18 cellular contexts compared by ENCODE assay signal in genomic region chr6:47075741-47076421, GRCh38. TPM values are rescaled to one million over a fixed set of nuclear protein-coding genes. Genes with fewer than 3 reads are reported as not detected.
DNase-seq lines count a peak whose midpoint lies in the region; ATAC-seq, FAIRE-seq and TF ChIP-seq lines count a peak whose summit lies in the region.
"Had no signal": no experiment of that assay in that cellular context is flagged by ENCODE, and none has a peak within 500 bp of the region (broad histone marks: within the 10 kb centered on the region; RNA-seq: fewer than 3 reads in every experiment).

No MANE protein-coding gene starts in this region.

- H3K4me3 ChIP-seq in HepG2 (replicated peaks in 1 of 3; ENCODE audit: insufficient read depth in 1 of 3, low read depth in 2 of 3, low read length in 3 of 3) (peak overlapping the region in 2 of 3 experiments; percentile 14 to 42; a peak in 3 of 6 replicates), right lobe of liver (no peak overlapping the region), right cardiac atrium (ENCODE audit: low read length) (no peak overlapping the region), rectal smooth muscle tissue (ENCODE audit: low read length) (no peak overlapping the region)
- H3K4me3 ChIP-seq: coronary artery had no signal

- FAIRE-seq in HepG2 (lab: Jason Lieb, UNC), result peak; percentile 86

- peak; percentile 100 for DNase-seq in HepG2 (ENCODE audit: low spot score)
- DNase-seq in right lobe of liver, result no peak
- DNase-seq in right cardiac atrium, result no peak
- no peak for DNase-seq in activated effector memory CD4-positive, alpha-beta T cell treated with Interleukin-2 at 50 U/mL for 16 hours
- DNase-seq in NCI-H1105 treated with DMSO at 0.1 percent for 48 hours (lab: John Stamatoyannopoulos, UW), result no peak
- DNase-seq in ACHN, result no peak
- DNase-seq: activated CD4-positive, alpha-beta T cell treated with anti-CD3 and anti-CD28 coated beads for 1 hour; activated naive CD8-positive, alpha-beta T cell treated with anti-CD3 and anti-CD28 coated beads, Interleukin-2, amount 50 U/mL, for 24 hours; activated T-cell treated with anti-CD3 and anti-CD28 coated beads for 4 hours; COR-L47; stimulated activated CD4-positive, alpha-beta T cell treated with anti-CD3 and anti-CD28 coated beads, Interleukin-4, amount 100 ng/mL, for 4 hours; SW 1271 had no signal

- H3K27ac ChIP-seq in HepG2 (ENCODE audit: extremely low read length, insufficient read depth, low read length) (peak overlapping the region; percentile 93), right lobe of liver (no peak overlapping the region), right cardiac atrium (ENCODE audit: low read length) (peak overlapping the region; percentile 20), rectal smooth muscle tissue (ENCODE audit: low read depth, low read length) (peak overlapping the region; percentile 80)
- H3K27ac ChIP-seq: coronary artery had no signal

- BruUV-seq in HepG2 (replicated peaks; lab: Mats Ljungman, UMichigan), result no TSS peak

- peak; percentile 85 for ATAC-seq in HepG2
- no peak for ATAC-seq in right lobe of liver
- ATAC-seq in right cardiac atrium, result peak in 1 of 2 donors; percentile 27
- no peak for ATAC-seq in GM19452 (IDR thresholded peaks at IDR 0.05; ENCODE audit: unreplicated experiment)
- ATAC-seq: activated naive CD8-positive, alpha-beta T cell treated with anti-CD3 and anti-CD28 coated beads, Interleukin-2, amount 50 U/mL, for 24 hours; stimulated activated effector memory CD8-positive, alpha-beta T cell treated with anti-CD3 and anti-CD28 coated beads, Interleukin-12 subunit alpha, Interleukin-12 subunit beta, amount 100 ng/mL, for 72 hours had no signal

- no peaks in the 10 kb centered on the region for H3K9me3 ChIP-seq in HepG2 (ENCODE audit: low read length)
- no peaks in the 10 kb centered on the region for H3K9me3 ChIP-seq in right lobe of liver
- no peaks in the 10 kb centered on the region for H3K9me3 ChIP-seq in right cardiac atrium (ENCODE audit: control insufficient read depth, low read length)

- intact Hi-C loops in HepG2 (cut with micrococcal nuclease; ENCODE audit: unreplicated experiment), result loop anchor here (1.0 to 5.0 kb wide), 4 partner anchors 18 to 401 kb away; partner anchors contain the start of genes CD2AP and TNFRSF21
- intact Hi-C loops in right lobe of liver (cut with DNase I), result no loop called here
- intact Hi-C loops in right cardiac atrium (cut with DNase I), result no loop called here

- peak overlapping the region; percentile 62 for H3K4me2 ChIP-seq in HepG2 (ENCODE audit: low read depth, low read length)

- under 1% methylated on average over 8 of the region's 8 CpGs for WGBS in HepG2 (ENCODE audit: low lambda C conversion rate)
- WGBS in right lobe of liver (ENCODE audit: insufficient coverage, low coverage, low lambda C conversion rate, missing lambda C conversion rate), result 70% methylated on average over 7 of the region's 8 CpGs
- 65% methylated on average over 8 of the region's 8 CpGs for WGBS in right cardiac atrium

- TF ChIP-seq EP300 in HepG2 (IDR thresholded peaks at IDR 0.05; ENCODE audit: low read depth in 2 of 2, low read length in 2 of 2), result peak; percentile 99
- TF ChIP-seq EP300 in HepG2 (CRISPR knock-in tag; IDR thresholded peaks at IDR 0.05; ENCODE audit: borderline replicate concordance), result peak; percentile 98

- peaks cover 94% of the 10 kb centered on the region for H3K4me1 ChIP-seq in HepG2 (ENCODE audit: insufficient read depth, low read length)
- H3K4me1 ChIP-seq in right lobe of liver, result peaks cover 0 to 9% (median 0%) of the 10 kb centered on the region in 4 donors
- peaks cover 4% of the 10 kb centered on the region for H3K4me1 ChIP-seq in right cardiac atrium (ENCODE audit: control insufficient read depth, insufficient read depth, low read length)
- H3K4me1 ChIP-seq in rectal smooth muscle tissue (ENCODE audit: control insufficient read depth, insufficient read depth, low read length), result peaks cover 25% of the 10 kb centered on the region

- H3K36me3 ChIP-seq in HepG2 (replicated peaks in 1 of 2; ENCODE audit: control insufficient read depth in 1 of 2, insufficient read depth in 2 of 2, low read length in 2 of 2) (no peaks in the 10 kb centered on the region), right lobe of liver (no peaks in the 10 kb centered on the region), rectal smooth muscle tissue (ENCODE audit: control insufficient read depth, insufficient read depth, low read length) (no peaks in the 10 kb centered on the region)

- H3K27me3 ChIP-seq in HepG2 (ENCODE audit: control insufficient read depth in 1 of 2, insufficient read depth in 2 of 2, low read length in 2 of 2) (no peaks in the 10 kb centered on the region), right lobe of liver (no peaks in the 10 kb centered on the region), right cardiac atrium (ENCODE audit: control insufficient read depth, insufficient read depth) (no peaks in the 10 kb centered on the region), rectal smooth muscle tissue (ENCODE audit: control insufficient read depth, insufficient read depth, low read length) (no peaks in the 10 kb centered on the region)

- no peaks in the 10 kb centered on the region for H3K79me2 ChIP-seq in HepG2 (ENCODE audit: insufficient read depth, low read length)

- POLR2A ChIA-PET in HepG2 (lab: Yijun Ruan, JAX), result interaction anchor here (0.7 to 3.1 kb wide), 27 partner anchors 8 to 402 kb away, joined by 3 to 48 read pairs (median 5); partner anchors contain the start of genes CD2AP and TNFRSF21

- TF ChIP-seq CTCF in HepG2 (CRISPR knock-in tag; IDR thresholded peaks at IDR 0.05) (no peak), right lobe of liver (IDR thresholded peaks at IDR 0.05) (no peak)

- in situ Hi-C loops in HepG2 (cut with HindIII; ENCODE audit: extremely low pct_ligation_motif_present, low pct_unique_long_range_greater_than_20kb) (no loop called here), ACHN (cut with HindIII; ENCODE audit: low pct_ligation_motif_present, low pct_unique_long_range_greater_than_20kb, low sequenced_read_pairs) (loop anchor here (25.0 kb wide), 1 partner anchor 236 kb away; the partner anchor contains the start of gene TNFRSF21)

- TF ChIP-seq POLR2A in HepG2 (IDR thresholded peaks at IDR 0.05; ENCODE audit: insufficient read depth in 1 of 2, low read depth in 2 of 2, low read length in 2 of 2) (peak; percentile 43 to 66; a peak in 2 of 4 replicates), right lobe of liver (IDR thresholded peaks at IDR 0.05) (no peak)

- TF ChIP-seq RAD21 in HepG2 (CRISPR knock-in tag; IDR thresholded peaks at IDR 0.05), result 0 out of 2 replicates have a peak, but pooled peaks have one; percentile 14

- H2AFZ ChIP-seq in HepG2 (ENCODE audit: low read length), result no peak overlapping the region

- peak overlapping the region; percentile 78 for H3K9ac ChIP-seq in HepG2 (ENCODE audit: insufficient read depth, low read depth, low read length)
- no peak overlapping the region for H3K9ac ChIP-seq in rectal smooth muscle tissue (ENCODE audit: low read length)

- no peaks in the 10 kb centered on the region for H4K20me1 ChIP-seq in HepG2 (ENCODE audit: insufficient read depth, low read length)

- CTCF ChIA-PET in HepG2 (lab: Yijun Ruan, JAX; ENCODE audit: low intra/inter-chr PET ratio, low total read pairs), result no interaction called here

RNA-seq across cellular contexts. Expression of gene ADGRF1, which starts 33.7 kb away (rescaled TPM):
- not detected in 2 replicates for total RNA-seq in HepG2 (2016; rRNA removed; fragmentation: Illumina TruSeq; extraction: Trizol)
- total RNA-seq in HepG2 (2016; cell fraction: cytosol; rRNA removed; fragmentation: Illumina TruSeq; extraction: Trizol; ENCODE audit: low read depth), result not detected in 2 replicates
- not detected in 2 replicates for total RNA-seq in HepG2 (2016; cell fraction: insoluble cytoplasmic fraction; rRNA removed; fragmentation: Illumina TruSeq; extraction: Trizol)
- total RNA-seq in HepG2 (2016; cell fraction: membrane; rRNA removed; fragmentation: Illumina TruSeq; extraction: Trizol), result not detected in 2 replicates
- total RNA-seq in HepG2 (2016; cell fraction: nucleus; rRNA removed; fragmentation: Illumina TruSeq; extraction: Trizol), result not detected in 2 replicates
- polyA plus RNA-seq in HepG2 (2011; rRNA removed), result not detected in 2 replicates
- polyA plus RNA-seq in HepG2 (2011; cell fraction: cytosol; rRNA removed), result 0.03 TPM in 1 of 2 replicates, not detected in the other
- not detected in 2 replicates for polyA plus RNA-seq in HepG2 (2011; cell fraction: nucleus; rRNA removed)
- not detected in 2 replicates for polyA plus RNA-seq in HepG2 (2012)
- not detected in 2 replicates for polyA plus RNA-seq in HepG2 (2016; cell fraction: cytosol; fragmentation: Illumina TruSeq; extraction: Trizol; ENCODE audit: low read depth)
- not detected in 2 replicates for polyA plus RNA-seq in HepG2 (2016; cell fraction: insoluble cytoplasmic fraction; fragmentation: Illumina TruSeq; extraction: Trizol; ENCODE audit: low read depth)
- not detected in 2 replicates for polyA plus RNA-seq in HepG2 (2016; cell fraction: membrane; fragmentation: Illumina TruSeq; extraction: Trizol; ENCODE audit: low read depth)
- polyA plus RNA-seq in HepG2 (2016; cell fraction: nucleus; fragmentation: Illumina TruSeq; extraction: Trizol; ENCODE audit: insufficient read depth, low read depth), result not detected in 2 replicates
- not detected in 2 replicates for polyA minus RNA-seq in HepG2 (2011; rRNA and poly(A)+ RNA removed; ENCODE audit: low replicate concordance)
- polyA minus RNA-seq in HepG2 (2011; cell fraction: cytosol; rRNA and poly(A)+ RNA removed), result not detected in 2 replicates
- not detected in 2 replicates for polyA minus RNA-seq in HepG2 (2011; cell fraction: nucleus; rRNA and poly(A)+ RNA removed)
- total RNA-seq in right lobe of liver, result not detected
- not detected for total RNA-seq in right cardiac atrium
- polyA plus RNA-seq in right cardiac atrium, result not detected
- total RNA-seq: A673, fibroblast of lung had no signal
- polyA plus RNA-seq: fibroblast of lung had no signal

Comparison
In these comparisons a context has a peak if more than half of its experiments do, and no peak if none do; other contexts are left out.
1. H3K27ac ChIP-seq: peak in HepG2 (single experiment), right cardiac atrium (single experiment) and rectal smooth muscle tissue (single experiment); none in right lobe of liver (0 of 3).
2. H3K4me3 ChIP-seq: peak in HepG2 (2 of 3); none in right lobe of liver (0 of 3), right cardiac atrium (single experiment) and rectal smooth muscle tissue (single experiment).